Comparison of ENCODE assay signal across 14 cellular contexts in genomic region chr7:33643497-33643896, GRCh38.
DNase-seq lines count a peak whose midpoint lies in the region; ATAC-seq and TF ChIP-seq lines count a peak whose summit lies in the region.
"Had no signal": no experiment of that assay in that cellular context is flagged by ENCODE, and none has a peak within 500 bp of the region (broad histone marks: within the 10 kb centered on the region; RNA-seq: fewer than 3 reads in every experiment).

No MANE protein-coding gene starts in this region.

- intact Hi-C loops in right cardiac atrium (cut with DNase I): no loop called here
- intact Hi-C loops in Right ventricle myocardium superior (cut with DNase I): no loop called here
- intact Hi-C loops in uterus (cut with DNase I; ENCODE audit: low total_unique reads): no loop called here

- CTCF ChIA-PET in HEK293 (lab: Yijun Ruan, JAX): interaction anchor here (0.6 kb wide), 1 partner anchor 290 kb away, joined by 3 read pairs; no protein-coding TSS in a partner anchor

- peaks cover 31% of the 10 kb centered on the region for H3K4me1 Mint-ChIP-seq in osteocyte (ENCODE audit: unreplicated experiment)
- H3K4me1 Mint-ChIP-seq: B cell had no signal

- H3K27me3 ChIP-seq in right cardiac atrium (ENCODE audit: control insufficient read depth, insufficient read depth): no peaks in the 10 kb centered on the region
- H3K27me3 ChIP-seq in uterus: no peaks in the 10 kb centered on the region

- no peak overlapping the region for H3K4me3 ChIP-seq in right cardiac atrium (ENCODE audit: low read length)
- H3K4me3 ChIP-seq in HEK293 (ENCODE audit: low read depth, low read length): no peak overlapping the region
- H3K4me3 ChIP-seq in fibroblast of villous mesenchyme (ENCODE audit: low read depth, low read length): no peak overlapping the region
- no peak overlapping the region for H3K4me3 ChIP-seq in uterus
- H3K4me3 ChIP-seq: GM12878 had no signal

- no peak for ATAC-seq in right cardiac atrium
- ATAC-seq in Right ventricle myocardium superior (ENCODE audit: poor library complexity): no peak
- ATAC-seq: GM12878 had no signal

- H3K4me3 Mint-ChIP-seq in osteocyte (ENCODE audit: unreplicated experiment): no peak overlapping the region
- H3K4me3 Mint-ChIP-seq: B cell; CD4-positive, alpha-beta T cell; H9 had no signal

- H3K27ac ChIP-seq in right cardiac atrium (ENCODE audit: low read length) (peak overlapping the region; percentile 29), HEK293 (ENCODE audit: extremely low read depth, low read depth, low read length) (no peak overlapping the region), uterus (no peak overlapping the region)

- H3K9me3 ChIP-seq in right cardiac atrium (ENCODE audit: control insufficient read depth, low read length) (no peaks in the 10 kb centered on the region), HEK293 (ENCODE audit: control insufficient read depth, insufficient read depth, low read depth, low read length) (no peaks in the 10 kb centered on the region), uterus (no peaks in the 10 kb centered on the region)

- TF ChIP-seq CTCF in HEK293 (tag by site-specific recombination; IDR thresholded peaks at IDR 0.05): no peak
- TF ChIP-seq CTCF in fibroblast of villous mesenchyme (IDR thresholded peaks at IDR 0.05; ENCODE audit: insufficient read depth, low read depth, low read length): no peak
- TF ChIP-seq CTCF in osteocyte (IDR thresholded peaks at IDR 0.05): no peak
- TF ChIP-seq CTCF in uterus (IDR thresholded peaks at IDR 0.05): no peak

- H3K36me3 Mint-ChIP-seq in osteocyte (ENCODE audit: unreplicated experiment): peaks cover 5% of the 10 kb centered on the region

- peaks cover 4% of the 10 kb centered on the region for H3K9me3 Mint-ChIP-seq in osteocyte (ENCODE audit: unreplicated experiment)
- H3K9me3 Mint-ChIP-seq: CD4-positive, alpha-beta T cell had no signal

- no peak for TF ChIP-seq POLR2A in uterus (IDR thresholded peaks at IDR 0.05)

- POLR2A ChIA-PET in HEK293 (lab: Yijun Ruan, JAX): no interaction called here

- H3K36me3 ChIP-seq in HEK293 (ENCODE audit: control insufficient read depth in 2 of 2, insufficient read depth in 1 of 2, low read length in 2 of 2): no peaks in the 10 kb centered on the region
- no peaks in the 10 kb centered on the region for H3K36me3 ChIP-seq in uterus

- DNase-seq in right cardiac atrium (no peak), Right ventricle myocardium superior (no peak), fibroblast of villous mesenchyme (ENCODE audit: low read depth) (peak; percentile 11), D341Med (ENCODE audit: low spot score) (no peak), osteocyte (ENCODE audit: extremely low spot score, unreplicated experiment) (no peak), uterus (no peak)
- DNase-seq: C1 segment of cervical spinal cord; CD4-positive, alpha-beta T cell; DMS79; GOT3; H9 had no signal

- H3K4me1 ChIP-seq in right cardiac atrium (ENCODE audit: control insufficient read depth, insufficient read depth, low read length) (no peaks in the 10 kb centered on the region), HEK293 (ENCODE audit: control insufficient read depth, insufficient read depth, low read length) (peaks cover 6% of the 10 kb centered on the region), uterus (no peaks in the 10 kb centered on the region)

- H3K27me3 Mint-ChIP-seq in osteocyte (ENCODE audit: unreplicated experiment): no peaks in the 10 kb centered on the region
- H3K27me3 Mint-ChIP-seq: B cell; CD4-positive, alpha-beta T cell had no signal

- WGBS in right cardiac atrium: 86% methylated on average over 2 of the region's 2 CpGs

- H3K27ac Mint-ChIP-seq in osteocyte (ENCODE audit: unreplicated experiment): no peak overlapping the region
- H3K27ac Mint-ChIP-seq: B cell; CD4-positive, alpha-beta T cell had no signal

TF ChIP-seq in HEK293, 187 proteins besides CTCF, POLR2A, EP300 and RAD21:
- TF ChIP-seq GLI4 (tag by site-specific recombination; IDR thresholded peaks at IDR 0.05) (no peak), ZNF138 (tag by site-specific recombination; IDR thresholded peaks at IDR 0.05; ENCODE audit: borderline replicate concordance) (no peak), ZNF600 (tag by site-specific recombination; IDR thresholded peaks at IDR 0.05) (no peak), KLF16 (tag by site-specific recombination; IDR thresholded peaks at IDR 0.05) (no peak), WT1 (tag by site-specific recombination; IDR thresholded peaks at IDR 0.05) (peak; percentile 99), OSR2 (tag by site-specific recombination; IDR thresholded peaks at IDR 0.05) (peak; percentile 12; the same call in 1 of the 2 replicates), IKZF3 (tag by site-specific recombination; IDR thresholded peaks at IDR 0.05) (no peak), ZNF571 (tag by site-specific recombination; IDR thresholded peaks at IDR 0.05) (no peak), ZNF521 (tag by site-specific recombination; IDR thresholded peaks at IDR 0.05) (no peak), ZBTB48 (tag by site-specific recombination; IDR thresholded peaks at IDR 0.05) (no peak), ZNF366 (tag by site-specific recombination; conservative IDR thresholded peaks at IDR 0.05) (no peak)
TF ChIP-seq in HEK293: peak in this region for 2.
